In the genomic region with DNA sequence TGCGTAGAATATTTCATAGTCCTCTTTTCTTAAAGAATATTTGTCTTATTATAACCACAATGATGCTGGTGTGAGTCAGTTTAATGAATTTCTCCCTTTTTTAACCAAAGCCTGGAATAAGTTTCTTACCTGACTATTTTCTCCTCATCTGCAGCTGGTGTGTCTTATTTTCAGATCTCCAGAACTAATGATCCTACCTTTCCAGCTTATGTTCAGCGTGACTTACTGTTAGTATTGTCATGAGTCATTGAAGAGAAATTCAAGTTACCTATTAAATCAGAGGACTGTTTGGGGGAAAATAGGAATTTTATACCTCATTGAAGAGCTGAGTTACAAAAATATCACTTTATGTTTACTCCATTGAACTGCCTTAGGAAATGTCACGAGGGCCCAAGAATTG, we compare ENCODE assay signal across 24 cellular contexts.
DNase-seq lines count a peak whose midpoint lies in the region; FAIRE-seq and TF ChIP-seq lines count a peak whose summit lies in the region.
"Had no signal": no experiment of that assay in that cellular context is flagged by ENCODE, and none has a peak within 500 bp of the region (broad histone marks: within the 10 kb centered on the region; RNA-seq: fewer than 3 reads in every experiment).

No MANE protein-coding gene starts in this region.

- dilution Hi-C loops in mammary epithelial cell (cut with HindIII; ENCODE audit: low sequenced_read_pairs) = no loop called here
- dilution Hi-C loops in keratinocyte (cut with MboI; ENCODE audit: extremely low pct_ligation_motif_present, low sequenced_read_pairs) = no loop called here

- no peaks in the 10 kb centered on the region for H3K9me3 ChIP-seq in mammary epithelial cell (replicated peaks; ENCODE audit: insufficient read depth, low read length)
- no peaks in the 10 kb centered on the region for H3K9me3 ChIP-seq in breast epithelium
- no peaks in the 10 kb centered on the region for H3K9me3 ChIP-seq in keratinocyte (ENCODE audit: control insufficient read depth, low read depth, low read length)
- no peaks in the 10 kb centered on the region for H3K9me3 ChIP-seq in transverse colon
- H3K9me3 ChIP-seq: BLaER1, Caco-2 had no signal

- H3K27me3 ChIP-seq in mammary epithelial cell (ENCODE audit: insufficient read depth, low read length) (no peaks in the 10 kb centered on the region), breast epithelium (no peaks in the 10 kb centered on the region), bronchial epithelial cell (ENCODE audit: control insufficient read depth, insufficient read depth, low read length) (no peaks in the 10 kb centered on the region), keratinocyte (ENCODE audit: control insufficient read depth, extremely low read depth, insufficient read depth, low read length) (no peaks in the 10 kb centered on the region), transverse colon (no peaks in the 10 kb centered on the region)
- H3K27me3 ChIP-seq: BLaER1 had no signal

- H3K4me3 Mint-ChIP-seq in mesothelial cell of epicardium = no peak overlapping the region
- H3K4me3 Mint-ChIP-seq: B cell; CD4-positive, CD25-positive, alpha-beta regulatory T cell; CD8-positive, alpha-beta T cell had no signal

- no peaks in the 10 kb centered on the region for H3K36me3 ChIP-seq in mammary epithelial cell (ENCODE audit: insufficient read depth, low read length)
- no peaks in the 10 kb centered on the region for H3K36me3 ChIP-seq in breast epithelium
- H3K36me3 ChIP-seq in bronchial epithelial cell (ENCODE audit: control insufficient read depth, insufficient read depth, low read length) = no peaks in the 10 kb centered on the region
- no peaks in the 10 kb centered on the region for H3K36me3 ChIP-seq in keratinocyte (ENCODE audit: control insufficient read depth in 2 of 2, extremely low read depth in 1 of 2, insufficient read depth in 2 of 2, low read length in 2 of 2)
- no peaks in the 10 kb centered on the region for H3K36me3 ChIP-seq in transverse colon
- H3K36me3 ChIP-seq: BLaER1 had no signal

- CTCF ChIA-PET in mammary epithelial cell (lab: Charles Lee; ENCODE audit: low non-redundant PET) = interaction anchor here (0.6 kb wide), 1 partner anchor 482 kb away, joined by 4 read pairs; the partner anchor contains the start of gene RWDD3

- DNase-seq in mammary epithelial cell = peak; percentile 46
- no peak for DNase-seq in breast epithelium (ENCODE audit: low spot score in 2 of 2)
- peak; percentile 37 for DNase-seq in bronchial epithelial cell (ENCODE audit: low read depth)
- DNase-seq in keratinocyte (ENCODE audit: low read depth, low spot score) = no peak
- no peak for DNase-seq in mesothelial cell of epicardium (ENCODE audit: low spot score in 2 of 2, unreplicated experiment in 2 of 2)
- DNase-seq in transverse colon = no peak
- DNase-seq: Caco-2; CD4-positive, CD25-positive, alpha-beta regulatory T cell; CD8-positive, alpha-beta T cell; DMS53; DMS79 treated with DMSO at 0.1 percent for 48 hours; GF-D8; GM23248; H7; HCEC 1CT had no signal

- H3K4me1 ChIP-seq in mammary epithelial cell (ENCODE audit: insufficient read depth, low read length) (peaks cover 9% of the 10 kb centered on the region), breast epithelium (no peaks in the 10 kb centered on the region), keratinocyte (ENCODE audit: control insufficient read depth, extremely low read depth, insufficient read depth, low read length) (peaks cover 13% of the 10 kb centered on the region), transverse colon (no peaks in the 10 kb centered on the region)
- H3K4me1 ChIP-seq: BLaER1, Caco-2 had no signal

- BruUV-seq in mammary epithelial cell (replicated peaks; lab: Mats Ljungman, UMichigan) = no TSS peak

- no peaks in the 10 kb centered on the region for H3K79me2 ChIP-seq in mammary epithelial cell (ENCODE audit: insufficient read depth, low read length)
- H3K79me2 ChIP-seq in keratinocyte (ENCODE audit: control insufficient read depth, insufficient read depth, low read length) = no peaks in the 10 kb centered on the region

- no peaks in the 10 kb centered on the region for H3K4me1 Mint-ChIP-seq in mesothelial cell of epicardium
- H3K4me1 Mint-ChIP-seq: B cell; CD4-positive, CD25-positive, alpha-beta regulatory T cell had no signal

- H2AFZ ChIP-seq in mammary epithelial cell (ENCODE audit: low read depth, low read length) (no peak overlapping the region), keratinocyte (ENCODE audit: control insufficient read depth, low read length) (no peak overlapping the region)
- H2AFZ ChIP-seq: GM23248 had no signal

- H4K20me1 ChIP-seq in mammary epithelial cell (ENCODE audit: insufficient read depth, low read length) (no peaks in the 10 kb centered on the region), keratinocyte (ENCODE audit: control insufficient read depth, extremely low read depth, insufficient read depth, low read length) (no peaks in the 10 kb centered on the region)
- H4K20me1 ChIP-seq: BLaER1 had no signal

- no peak for TF ChIP-seq CTCF in mammary epithelial cell (conservative IDR thresholded peaks at IDR 0.05 in 1 of 2, IDR thresholded peaks at IDR 0.05 in 1 of 2; ENCODE audit: extremely low read depth in 1 of 2, insufficient read depth in 1 of 2, low read depth in 1 of 2, low read length in 2 of 2)
- no peak for TF ChIP-seq CTCF in breast epithelium (IDR thresholded peaks at IDR 0.05)
- TF ChIP-seq CTCF in bronchial epithelial cell (IDR thresholded peaks at IDR 0.05; ENCODE audit: insufficient read depth, low read length, severe bottlenecking) = no peak
- no peak for TF ChIP-seq CTCF in keratinocyte (optimal IDR thresholded peaks at IDR 0.05 in 1 of 3, IDR thresholded peaks at IDR 0.05 in 1 of 3, conservative IDR thresholded peaks at IDR 0.05 in 1 of 3; ENCODE audit: extremely low read depth in 1 of 3, insufficient read depth in 2 of 3, low read length in 3 of 3)
- no peak for TF ChIP-seq CTCF in mesothelial cell of epicardium (IDR thresholded peaks at IDR 0.05; ENCODE audit: unreplicated experiment)
- no peak for TF ChIP-seq CTCF in transverse colon (IDR thresholded peaks at IDR 0.05)

- H3K36me3 Mint-ChIP-seq in mesothelial cell of epicardium = no peaks in the 10 kb centered on the region
- H3K36me3 Mint-ChIP-seq: CD4-positive, CD25-positive, alpha-beta regulatory T cell; CD8-positive, alpha-beta T cell had no signal

- H3K9ac ChIP-seq in mammary epithelial cell (ENCODE audit: insufficient read depth, low read length) (no peak overlapping the region), keratinocyte (ENCODE audit: control insufficient read depth, extremely low read depth, insufficient read depth, low read length) (no peak overlapping the region)
- H3K9ac ChIP-seq: BLaER1, GM23248 had no signal

- WGBS in mammary epithelial cell (ENCODE audit: low coverage, missing lambda C conversion rate) = 62% methylated on average over 3 of the region's 3 CpGs
- 72 to 80% methylated on average over 3 of the region's 3 CpGs for WGBS in transverse colon (ENCODE audit: low coverage in 1 of 2), 2 donors

- in situ Hi-C loops in mammary epithelial cell (cut with MboI; ENCODE audit: low sequenced_read_pairs in 2 of 2) (no loop called here), transverse colon (cut with MboI; ENCODE audit: low pct_ligation_motif_present in 1 of 4, low pct_unique_long_range_greater_than_20kb in 1 of 4, low sequenced_read_pairs in 3 of 4) (no loop called here)

- H3K4me2 ChIP-seq in mammary epithelial cell (ENCODE audit: insufficient read depth, low read depth, low read length) (no peak overlapping the region), keratinocyte (ENCODE audit: control insufficient read depth, extremely low read depth, insufficient read depth, low read depth, low read length) (peak overlapping the region; percentile 48)
- H3K4me2 ChIP-seq: BLaER1 had no signal

- no peak for TF ChIP-seq EP300 in transverse colon (IDR thresholded peaks at IDR 0.05; ENCODE audit: low read depth)

- no peak overlapping the region for H3K27ac ChIP-seq in mammary epithelial cell (ENCODE audit: insufficient read depth, low read depth, low read length)
- H3K27ac ChIP-seq in breast epithelium = no peak overlapping the region
- H3K27ac ChIP-seq in keratinocyte (ENCODE audit: control insufficient read depth, insufficient read depth, low read length) = no peak overlapping the region
- H3K27ac ChIP-seq in transverse colon = no peak overlapping the region
- H3K27ac ChIP-seq: 22Rv1, BLaER1, C4-2B, GM23248 had no signal

- H3K4me3 ChIP-seq in mammary epithelial cell (replicated peaks in 1 of 3; ENCODE audit: insufficient read depth in 1 of 3, low read depth in 2 of 3, low read length in 3 of 3) (no peak overlapping the region), breast epithelium (no peak overlapping the region), bronchial epithelial cell (ENCODE audit: low read depth, low read length) (no peak overlapping the region), keratinocyte (ENCODE audit: control insufficient read depth in 2 of 3, extremely low read depth in 1 of 3, insufficient read depth in 2 of 3, low read depth in 1 of 3, low read length in 3 of 3) (no peak overlapping the region), transverse colon (no peak overlapping the region)
- H3K4me3 ChIP-seq: BLaER1, GM23248 had no signal

- TF ChIP-seq POLR2A in breast epithelium (IDR thresholded peaks at IDR 0.05) (no peak), transverse colon (IDR thresholded peaks at IDR 0.05) (no peak)

- no peak for FAIRE-seq in bronchial epithelial cell (lab: Jason Lieb, UNC)
- no peak for FAIRE-seq in keratinocyte (lab: Jason Lieb, UNC)
- FAIRE-seq: A204.1, D721Med, GM12891, GM18507, H1 had no signal

- peaks cover 2% of the 10 kb centered on the region for H3K9me1 ChIP-seq in keratinocyte (ENCODE audit: control insufficient read depth, extremely low read depth, insufficient read depth, low read length)

- H3K27ac Mint-ChIP-seq in mesothelial cell of epicardium = no peak overlapping the region
- H3K27ac Mint-ChIP-seq: B cell; CD4-positive, CD25-positive, alpha-beta regulatory T cell; CD8-positive, alpha-beta T cell had no signal

- intact Hi-C loops in mammary epithelial cell (cut with micrococcal nuclease) (no loop called here), breast epithelium (cut with DNase I; ENCODE audit: low total_unique reads) (no loop called here), transverse colon (cut with DNase I; ENCODE audit: low total_unique reads) (no loop called here)

- H3K9me3 Mint-ChIP-seq in mesothelial cell of epicardium = no peaks in the 10 kb centered on the region

- H3K27me3 Mint-ChIP-seq in mesothelial cell of epicardium (ENCODE audit: low read depth) = no peaks in the 10 kb centered on the region
- H3K27me3 Mint-ChIP-seq: B cell; CD4-positive, CD25-positive, alpha-beta regulatory T cell had no signal

Comparison
In these comparisons a context has a peak if more than half of its experiments do, and no peak if none do; other contexts are left out.
1. DNase-seq: peak in mammary epithelial cell (single experiment) and bronchial epithelial cell (single experiment); none in breast epithelium (0 of 2), keratinocyte (single experiment), mesothelial cell of epicardium (0 of 2) and transverse colon (single experiment).